In genomic region chr10:133176546-133176945, GRCh38 we compare ENCODE assay signal across 18 cellular contexts. TPM values are rescaled to one million over a fixed set of nuclear protein-coding genes. Genes with fewer than 3 reads are reported as not detected.
"Had no signal": no experiment of that assay in that cellular context is flagged by ENCODE, and none has a peak within 500 bp of the region (broad histone marks: within the 10 kb centered on the region; RNA-seq: fewer than 3 reads in every experiment).

No MANE protein-coding gene starts in this region.

- DNase-seq: effector memory CD4-positive, alpha-beta T cell; gastrocnemius medialis; left ventricle myocardium inferior; mesenchymal stem cell; midbrain; occipital lobe; psoas muscle; retina; small intestine; stimulated activated CD4-positive, alpha-beta T cell treated with anti-CD3 and anti-CD28 coated beads, Interleukin-12 subunit alpha, Interleukin-12 subunit beta, amount 100 ng/mL, for 4 hours; stimulated activated naive CD4-positive, alpha-beta T cell; stomach; substantia nigra; trophoblast cell had no signal

- ATAC-seq: gastrocnemius medialis; natural killer cell treated with Interleukin-12 subunit alpha and Interleukin-12 subunit beta and Interleukin-15 and Interleukin-18, amount 100 ng/mL, for 72 hours; psoas muscle had no signal

RNA-seq across cellular contexts. Expression of gene UTF1, which starts 53.5 kb away (rescaled TPM):
- total RNA-seq: esophagus muscularis mucosa; fibroblast of villous mesenchyme; gastrocnemius medialis; left ventricle myocardium inferior; natural killer cell treated with Interleukin-12 subunit alpha and Interleukin-12 subunit beta and Interleukin-15 and Interleukin-18, amount 100 ng/mL, for 72 hours; occipital lobe; psoas muscle; stomach; urinary bladder had no signal
